Comparison of ENCODE assay signal across 14 cellular contexts in genomic region chr20:48797275-48797825, GRCh38. TPM values are rescaled to one million over a fixed set of nuclear protein-coding genes. Genes with fewer than 3 reads are reported as not detected.
DNase-seq lines count a peak whose midpoint lies in the region; ATAC-seq and TF ChIP-seq lines count a peak whose summit lies in the region.
"Had no signal": no experiment of that assay in that cellular context is flagged by ENCODE, and none has a peak within 500 bp of the region (broad histone marks: within the 10 kb centered on the region; RNA-seq: fewer than 3 reads in every experiment).

No MANE protein-coding gene starts in this region.

- no peak overlapping the region for H4K8ac ChIP-seq in H9 (replicated peaks; ENCODE audit: insufficient read length, low read depth, low read length)

- intact Hi-C loops in right cardiac atrium (cut with DNase I) = no loop called here
- intact Hi-C loops in posterior cingulate gyrus (cut with DNase I) = no loop called here
- intact Hi-C loops in MCF 10A (cut with micrococcal nuclease) = no loop called here

- H3K4me3 ChIP-seq in right cardiac atrium (ENCODE audit: low read length) = no peak overlapping the region
- H3K4me3 ChIP-seq: uterus had no signal

- H3K4me2 ChIP-seq in H9 (ENCODE audit: insufficient read depth, insufficient read length, low read length) = no peak overlapping the region

- no peaks in the 10 kb centered on the region for H3K79me1 ChIP-seq in H9 (ENCODE audit: insufficient read depth, low read depth, low read length, poor library complexity, severe bottlenecking)

- H3K79me2 ChIP-seq in H9 (ENCODE audit: insufficient read depth, low read length) = no peaks in the 10 kb centered on the region

- H4K91ac ChIP-seq in H9 (ENCODE audit: insufficient read length, low read depth, low read length) = no peak overlapping the region

- H2AFZ ChIP-seq in H9 (ENCODE audit: low read length) = no peak overlapping the region

- ATAC-seq in right cardiac atrium (peak; percentile 53 to 58), HG02938 (IDR thresholded peaks at IDR 0.05; ENCODE audit: unreplicated experiment) (no peak), GM19351 (IDR thresholded peaks at IDR 0.05; ENCODE audit: unreplicated experiment) (no peak)

- no peak overlapping the region; the same call in 1 of the 2 replicates for H3K14ac ChIP-seq in H9 (ENCODE audit: insufficient read depth, low read length)

- no peak overlapping the region for H3K56ac ChIP-seq in H9 (ENCODE audit: insufficient read length, low read depth, low read length)

- WGBS in H9 (ENCODE audit: extremely low coverage, insufficient read length, low lambda C conversion rate) = no CpG with 5 or more reads among the region's 15 CpGs
- 80% methylated on average over 15 of the region's 15 CpGs for WGBS in right cardiac atrium

- H3K4me1 ChIP-seq in H9 (ENCODE audit: insufficient read depth, low read length) (no peaks in the 10 kb centered on the region; the same call in 1 of the 2 replicates), right cardiac atrium (ENCODE audit: control insufficient read depth, insufficient read depth, low read length) (peaks cover 6% of the 10 kb centered on the region)
- H3K4me1 ChIP-seq: uterus had no signal

- POLR2A ChIA-PET in MCF 10A (lab: Yijun Ruan, JAX) = interaction anchor here (0.7 kb wide), 1 partner anchor 112 kb away, joined by 3 read pairs; no protein-coding TSS in a partner anchor

- H4K20me1 ChIP-seq in H9 (ENCODE audit: control insufficient read depth, insufficient read depth, insufficient read length) = no peaks in the 10 kb centered on the region

- H3K23ac ChIP-seq in H9 (ENCODE audit: insufficient read length, low read depth, low read length) = no peak overlapping the region

- H3K4me3 Mint-ChIP-seq in H9 (peak overlapping the region in 1 of 2 experiments; percentile 62; a peak in 2 of 5 replicates), MCF 10A (ENCODE audit: unreplicated experiment) (no peak overlapping the region)
- no peak overlapping the region for H3K4me3 Mint-ChIP-seq in activated naive CD8-positive, alpha-beta T cell treated with anti-CD3 and anti-CD28 coated beads for 36 hours
- H3K4me3 Mint-ChIP-seq: activated CD4-positive, alpha-beta T cell treated with anti-CD3 and anti-CD28 coated beads, Interleukin-2, amount 10 ng/mL, durations not matched to agents 7 days and 5 days had no signal

- no peaks in the 10 kb centered on the region for H3K23me2 ChIP-seq in H9 (ENCODE audit: insufficient read length, low read depth, low read length, poor library complexity, severe bottlenecking)

- no peak overlapping the region for H2BK15ac ChIP-seq in H9 (ENCODE audit: low read depth, low read length)

- DNase-seq in H9 (no peak), right cardiac atrium (peak in 2 of 3 donors; percentile 77 to 79), posterior cingulate gyrus (peak; percentile 54 to 93 (median 64)), MCF 10A (ENCODE audit: unreplicated experiment) (no peak)
- DNase-seq in activated naive CD8-positive, alpha-beta T cell treated with anti-CD3 and anti-CD28 coated beads for 36 hours = no peak
- no peak for DNase-seq in effector CD4-positive, alpha-beta T cell
- DNase-seq: activated CD4-positive, alpha-beta T cell treated with anti-CD3 and anti-CD28 coated beads, Interleukin-2, amount 10 ng/mL, durations not matched to agents 7 days and 5 days; DMS79; NCI-H1417; OCI-M1; stimulated activated CD4-positive, alpha-beta T cell treated with anti-CD3 and anti-CD28 coated beads, Interleukin-4, amount 100 ng/mL, for 1 hour; uterus had no signal

- no peak overlapping the region for H3K4ac ChIP-seq in H9 (ENCODE audit: low read depth, low read length)

- CTCF ChIA-PET in MCF 10A (lab: Yijun Ruan, JAX) = interaction anchor here (1.0 to 1.6 kb wide), 2 partner anchors 10 to 177 kb away, joined by 3 to 9 read pairs; no protein-coding TSS in a partner anchor

- H3K27me3 ChIP-seq in H9 (ENCODE audit: insufficient read depth, low read length) = no peaks in the 10 kb centered on the region
- H3K27me3 ChIP-seq in right cardiac atrium (ENCODE audit: control insufficient read depth, insufficient read depth) = no peaks in the 10 kb centered on the region
- H3K27me3 ChIP-seq: uterus had no signal

- no peak overlapping the region for H2BK5ac ChIP-seq in H9 (ENCODE audit: insufficient read length, low read length)

- H2AK5ac ChIP-seq in H9 (ENCODE audit: insufficient read length, low read length) = no peak overlapping the region

- no TSS peak for BruUV-seq in MCF 10A (replicated peaks; lab: Mats Ljungman, UMichigan)

- H3K27me3 Mint-ChIP-seq in H9 (ENCODE audit: low read depth) (peaks cover 4% of the 10 kb centered on the region; the same call in 1 of the 2 replicates), MCF 10A (ENCODE audit: insufficient read depth, unreplicated experiment) (peaks cover 48% of the 10 kb centered on the region)
- H3K27me3 Mint-ChIP-seq in activated naive CD8-positive, alpha-beta T cell treated with anti-CD3 and anti-CD28 coated beads for 36 hours = no peaks in the 10 kb centered on the region
- H3K27me3 Mint-ChIP-seq: activated CD4-positive, alpha-beta T cell treated with anti-CD3 and anti-CD28 coated beads, Interleukin-2, amount 10 ng/mL, durations not matched to agents 7 days and 5 days had no signal

- no peak overlapping the region for H4K5ac ChIP-seq in H9 (ENCODE audit: insufficient read length, low read depth, low read length)

- 0 out of 7 replicates have a peak, but pooled peaks cover 0 to 6% (median 0%) of the 10 kb centered on the region in 3 experiments for H3K36me3 Mint-ChIP-seq in H9 (ENCODE audit: insufficient read depth in 1 of 3, low read depth in 3 of 3)
- H3K36me3 Mint-ChIP-seq in activated naive CD8-positive, alpha-beta T cell treated with anti-CD3 and anti-CD28 coated beads for 36 hours = peaks cover 11% of the 10 kb centered on the region
- H3K36me3 Mint-ChIP-seq in MCF 10A (ENCODE audit: insufficient read depth, unreplicated experiment) = no peaks in the 10 kb centered on the region

- H2BK20ac ChIP-seq in H9 (ENCODE audit: low read depth, low read length, poor library complexity, severe bottlenecking) = no peak overlapping the region

- no peak overlapping the region for H2BK120ac ChIP-seq in H9 (ENCODE audit: low read depth, low read length, poor library complexity, severe bottlenecking)

- TF ChIP-seq CTCF in H9 (conservative IDR thresholded peaks at IDR 0.05) (no peak), MCF 10A (IDR thresholded peaks at IDR 0.05; ENCODE audit: unreplicated experiment) (no peak)

- H3K9me3 ChIP-seq in H9 (ENCODE audit: control insufficient read depth, low read depth, low read length) (no peaks in the 10 kb centered on the region), right cardiac atrium (ENCODE audit: control insufficient read depth, low read length) (no peaks in the 10 kb centered on the region)
- H3K9me3 ChIP-seq: uterus had no signal

- no peak overlapping the region for H3T11ph ChIP-seq in H9 (ENCODE audit: low read length)

- no peak overlapping the region for H3K18ac ChIP-seq in H9 (ENCODE audit: insufficient read length, low read depth, low read length)

- H3K9me3 Mint-ChIP-seq in H9 (peaks cover 0 to 3% of the 10 kb centered on the region in 2 experiments; a peak in 3 of 5 replicates), MCF 10A (ENCODE audit: unreplicated experiment) (no peaks in the 10 kb centered on the region)
- peaks cover 3% of the 10 kb centered on the region for H3K9me3 Mint-ChIP-seq in activated naive CD8-positive, alpha-beta T cell treated with anti-CD3 and anti-CD28 coated beads for 36 hours
- H3K9me3 Mint-ChIP-seq: activated CD4-positive, alpha-beta T cell treated with anti-CD3 and anti-CD28 coated beads, Interleukin-2, amount 10 ng/mL, durations not matched to agents 7 days and 5 days had no signal

- H2BK12ac ChIP-seq in H9 (ENCODE audit: insufficient read length, low read depth, low read length) = no peak overlapping the region

- no peak overlapping the region for H3K9ac ChIP-seq in H9 (ENCODE audit: extremely low read depth, insufficient read length, low read length)

- peak overlapping the region in 2 of 3 experiments; percentile 17 to 25; a peak in 3 of 7 replicates for H3K27ac Mint-ChIP-seq in H9
- H3K27ac Mint-ChIP-seq in activated naive CD8-positive, alpha-beta T cell treated with anti-CD3 and anti-CD28 coated beads for 36 hours = peak overlapping the region; percentile 62
- H3K27ac Mint-ChIP-seq in MCF 10A (ENCODE audit: low read depth, unreplicated experiment) = no peak overlapping the region
- H3K27ac Mint-ChIP-seq: activated CD4-positive, alpha-beta T cell treated with anti-CD3 and anti-CD28 coated beads, Interleukin-2, amount 10 ng/mL, durations not matched to agents 7 days and 5 days had no signal

- H3K4me1 Mint-ChIP-seq in H9 (peaks cover 31 to 48% of the 10 kb centered on the region in 2 experiments), MCF 10A (ENCODE audit: insufficient read depth, unreplicated experiment) (no peaks in the 10 kb centered on the region)
- H3K4me1 Mint-ChIP-seq in activated naive CD8-positive, alpha-beta T cell treated with anti-CD3 and anti-CD28 coated beads for 36 hours = peaks cover 64% of the 10 kb centered on the region

- no peak overlapping the region for H3K27ac ChIP-seq in H9 (ENCODE audit: insufficient read length, low read depth, low read length)
- no peak overlapping the region for H3K27ac ChIP-seq in right cardiac atrium (ENCODE audit: low read length)
- H3K27ac ChIP-seq: uterus had no signal

RNA-seq across cellular contexts. Expression of gene PREX1, which starts 30.4 kb away (rescaled TPM):
- 5.4 and 6.6 TPM in 2 replicates for total RNA-seq in H9 (2021)
- total RNA-seq in activated naive CD8-positive, alpha-beta T cell treated with anti-CD3 and anti-CD28 coated beads for 36 hours = 10 to 100 TPM; 76.8 to 77.1 TPM
- 10 to 100 TPM; 10.4 to 16.2 (median 14.7) TPM for total RNA-seq in right cardiac atrium
- polyA plus RNA-seq in right cardiac atrium = 9.0 TPM
- 0.05 TPM in 1 of 2 replicates, not detected in the other for total RNA-seq in MCF 10A (2022)

Comparison
In these comparisons a context has a peak if more than half of its experiments do, and no peak if none do; other contexts are left out.
1. DNase-seq: peak in right cardiac atrium (2 of 3) and posterior cingulate gyrus (10 of 10); none in H9 (single experiment), activated naive CD8-positive, alpha-beta T cell treated with anti-CD3 and anti-CD28 coated beads for 36 hours (single experiment), effector CD4-positive, alpha-beta T cell (single experiment) and MCF 10A (single experiment).
2. ATAC-seq: peak in right cardiac atrium (2 of 2); none in HG02938 (single experiment) and GM19351 (single experiment).
3. RNA of gene PREX1, which starts 30.4 kb away (total RNA-seq): 76.8 to 77.1 TPM in activated naive CD8-positive, alpha-beta T cell treated with anti-CD3 and anti-CD28 coated beads for 36 hours; 10.4 to 16.2 TPM in right cardiac atrium, 5.4 to 6.6 TPM in H9 and 0.05 TPM in MCF 10A; every median in the first group is over 4 times any median in the second.